In genomic region chr3:27368831-27369607, GRCh38 we compare ENCODE assay signal across 1 cellular context.
TF ChIP-seq lines count a peak whose summit lies in the region.

TSS of gene NEK10 (minus strand) at chr3:27369383. CDS start at chr3:27352882, 16,501 bp downstream.

TF ChIP-seq in HepG2, 621 proteins besides CTCF, POLR2A, EP300 and RAD21 (continued from another document and continues in another):
- TF ChIP-seq ZBTB40 (IDR thresholded peaks at IDR 0.05) (no peak), ZBTB40 (CRISPR knock-in tag; IDR thresholded peaks at IDR 0.05) (no peak), ZNF33B (CRISPR knock-in tag; IDR thresholded peaks at IDR 0.05) (no peak), GABPB1 (CRISPR knock-in tag; IDR thresholded peaks at IDR 0.05) (peak; percentile 75), KLF12 (CRISPR knock-in tag; IDR thresholded peaks at IDR 0.05; ENCODE audit: borderline replicate concordance) (0 out of 2 replicates have a peak, but pooled peaks have one; percentile 31), ELF3 (CRISPR knock-in tag; IDR thresholded peaks at IDR 0.05) (0 out of 2 replicates have a peak, but pooled peaks have one; percentile 11), GLMP (CRISPR knock-in tag; IDR thresholded peaks at IDR 0.05; ENCODE audit: borderline replicate concordance) (no peak), ATF2 (CRISPR knock-in tag; IDR thresholded peaks at IDR 0.05) (peak; percentile 73), SRF (IDR thresholded peaks at IDR 0.05; ENCODE audit: low read depth, low read length) (no peak), TCF7L2 (IDR thresholded peaks at IDR 0.05; ENCODE audit: low read depth, low read length) (no peak), NCOA2 (CRISPR knock-in tag; IDR thresholded peaks at IDR 0.05) (0 out of 2 replicates have a peak, but pooled peaks have one; percentile 27), ZIK1 (CRISPR knock-in tag; IDR thresholded peaks at IDR 0.05; ENCODE audit: borderline replicate concordance, low read depth) (no peak), ARID5B (CRISPR knock-in tag; IDR thresholded peaks at IDR 0.05) (no peak; the same call in none of the 2 replicates), ZSCAN30 (CRISPR knock-in tag; IDR thresholded peaks at IDR 0.05) (no peak), HNRNPH1 (optimal IDR thresholded peaks at IDR 0.05; ENCODE audit: low read depth, low read length) (no peak), GZF1 (CRISPR knock-in tag; IDR thresholded peaks at IDR 0.05) (no peak; the same call in 1 of the 2 replicates), MAF1 (CRISPR knock-in tag; IDR thresholded peaks at IDR 0.05; ENCODE audit: borderline replicate concordance) (no peak), HES4 (CRISPR knock-in tag; IDR thresholded peaks at IDR 0.05; ENCODE audit: borderline replicate concordance) (no peak), GABPA (IDR thresholded peaks at IDR 0.05; ENCODE audit: low read depth, low read length) (no peak), GABPA (CRISPR knock-in tag; IDR thresholded peaks at IDR 0.05; ENCODE audit: low read depth) (no peak), KMT2B (CRISPR knock-in tag; IDR thresholded peaks at IDR 0.05) (peak; percentile 66; the same call in 1 of the 2 replicates), THAP8 (CRISPR knock-in tag; IDR thresholded peaks at IDR 0.05; ENCODE audit: borderline replicate concordance) (no peak), ZBTB3 (CRISPR knock-in tag; IDR thresholded peaks at IDR 0.05; ENCODE audit: borderline replicate concordance, low read depth) (no peak), ZBTB43 (CRISPR knock-in tag; conservative IDR thresholded peaks at IDR 0.05) (no peak), ZBTB7B (CRISPR knock-in tag; IDR thresholded peaks at IDR 0.05) (no peak), JUN (CRISPR knock-in tag; IDR thresholded peaks at IDR 0.05) (no peak), SMARCC2 (IDR thresholded peaks at IDR 0.05) (no peak), ZNF816 (CRISPR knock-in tag; IDR thresholded peaks at IDR 0.05; ENCODE audit: borderline replicate concordance) (no peak), ZNF788 (CRISPR knock-in tag; IDR thresholded peaks at IDR 0.05; ENCODE audit: borderline replicate concordance) (no peak), NFIB (CRISPR knock-in tag; IDR thresholded peaks at IDR 0.05; ENCODE audit: borderline replicate concordance) (no peak), ZNF3 (CRISPR knock-in tag; IDR thresholded peaks at IDR 0.05) (no peak), ZNF460 (CRISPR knock-in tag; IDR thresholded peaks at IDR 0.05; ENCODE audit: borderline replicate concordance) (no peak), GTF3A (CRISPR knock-in tag; conservative IDR thresholded peaks at IDR 0.05) (no peak), ZNF710 (CRISPR knock-in tag; IDR thresholded peaks at IDR 0.05; ENCODE audit: borderline replicate concordance) (no peak), NAIF1 (CRISPR knock-in tag; IDR thresholded peaks at IDR 0.05; ENCODE audit: borderline replicate concordance) (no peak), PHF20 (CRISPR knock-in tag; IDR thresholded peaks at IDR 0.05) (no peak), ZFYVE20 (CRISPR knock-in tag; IDR thresholded peaks at IDR 0.05; ENCODE audit: borderline replicate concordance, low read depth) (no peak), TCF12 (IDR thresholded peaks at IDR 0.05) (no peak), TCF12 (CRISPR knock-in tag; IDR thresholded peaks at IDR 0.05) (no peak), USF2 (IDR thresholded peaks at IDR 0.05; ENCODE audit: low read depth, low read length) (no peak), USF2 (CRISPR knock-in tag; IDR thresholded peaks at IDR 0.05; ENCODE audit: borderline replicate concordance) (no peak), TCF7 (IDR thresholded peaks at IDR 0.05; ENCODE audit: low read depth) (no peak), TEAD2 (CRISPR knock-in tag; IDR thresholded peaks at IDR 0.05) (no peak)
